Comparison of ENCODE assay signal across 7 cellular contexts in genomic region chr2:222655748-222656543, GRCh38. TPM values are rescaled to one million over a fixed set of nuclear protein-coding genes. Genes with fewer than 3 reads are reported as not detected.
DNase-seq lines count a peak whose midpoint lies in the region; ATAC-seq, FAIRE-seq and TF ChIP-seq lines count a peak whose summit lies in the region.

Gene FARSB, minus strand, starts transcription at chr2:222656092. Its CDS starts 19 bp downstream, at chr2:222656073.

- H4K20me1 ChIP-seq in hepatocyte (ENCODE audit: insufficient read depth, poor library complexity, severe bottlenecking), result no peaks in the 10 kb centered on the region

- H3K27ac ChIP-seq in hepatocyte, result peak within 1 kb of the TSS; percentile 96

- peak; percentile 87 for ATAC-seq in HG02981 (IDR thresholded peaks at IDR 0.05; ENCODE audit: unreplicated experiment)

- DNase-seq in GM18507 (ENCODE audit: extremely low spot score, insufficient read length, low read depth) (peak; percentile 88), NCI-H2029 treated with DMSO at 0.1 percent for 48 hours (lab: John Stamatoyannopoulos, UW) (peak; percentile 90), T-helper 9 cell (peak; percentile 86), astrocyte of the cerebellum (ENCODE audit: low read depth) (peak; percentile 91), hepatocyte (ENCODE audit: low spot score) (peak; percentile 98), retina (peak; percentile 97)

- peaks cover 36% of the 10 kb centered on the region for H3K79me2 ChIP-seq in hepatocyte

- H3K27me3 ChIP-seq in hepatocyte, result no peaks in the 10 kb centered on the region

- in situ Hi-C loops in astrocyte of the cerebellum (cut with HindIII; ENCODE audit: low sequenced_read_pairs), result no loop called here

- peak within 1 kb of the TSS; percentile 53 for H2AFZ ChIP-seq in hepatocyte

- no peak for TF ChIP-seq CTCF in astrocyte of the cerebellum (IDR thresholded peaks at IDR 0.05; ENCODE audit: low read depth, low read length, missing control alignments)
- TF ChIP-seq CTCF in hepatocyte (IDR thresholded peaks at IDR 0.05; ENCODE audit: poor library complexity), result no peak

- H3K4me1 ChIP-seq in hepatocyte (ENCODE audit: insufficient read depth), result no peaks in the 10 kb centered on the region

- H3K4me2 ChIP-seq in hepatocyte, result peak within 1 kb of the TSS; percentile 71

- peak within 1 kb of the TSS; percentile 99 for H3K4me3 ChIP-seq in astrocyte of the cerebellum (ENCODE audit: low read depth, low read length)
- peak within 1 kb of the TSS; percentile 73 for H3K4me3 ChIP-seq in hepatocyte

- H3K9me2 ChIP-seq in hepatocyte (replicated peaks; ENCODE audit: insufficient read depth), result no peaks in the 10 kb centered on the region

- no peaks in the 10 kb centered on the region for H3K9me3 ChIP-seq in hepatocyte (ENCODE audit: low read depth)

- no peaks in the 10 kb centered on the region for H3K36me3 ChIP-seq in hepatocyte (replicated peaks; ENCODE audit: insufficient read depth, low read depth)

- WGBS in hepatocyte (ENCODE audit: low lambda C conversion rate, missing lambda C conversion rate), result 1% methylated on average over 50 of the region's 50 CpGs

- peak; percentile 93 for FAIRE-seq in GM18507 (lab: Jason Lieb, UNC)

RNA-seq across cellular contexts. Expression of gene FARSB, which starts in this region (rescaled TPM):
- total RNA-seq in hepatocyte, result 12.9 and 14.2 TPM in 2 replicates
- polyA plus RNA-seq in hepatocyte, result 15.0 and 17.1 TPM in 2 replicates

Comparison
In these comparisons a context has a peak if more than half of its experiments do, and no peak if none do; other contexts are left out.
1. Peak in every context shown above with its lines: DNase-seq, ATAC-seq, H3K4me3 ChIP-seq and H3K27ac ChIP-seq.